8 cellular contexts compared by ENCODE assay signal in genomic region chrX:7925867-7926472, GRCh38. TPM values are rescaled to one million over a fixed set of nuclear protein-coding genes. Genes with fewer than 3 reads are reported as not detected.
DNase-seq lines count a peak whose midpoint lies in the region; ATAC-seq and TF ChIP-seq lines count a peak whose summit lies in the region.

No MANE protein-coding gene starts in this region.

- H3K4me3 ChIP-seq in left ventricle myocardium inferior (no peak overlapping the region), gastrocnemius medialis (no peak overlapping the region)

- H3K36me3 ChIP-seq in left ventricle myocardium inferior = peaks cover 4% of the 10 kb centered on the region
- peaks cover 0 to 8% of the 10 kb centered on the region in 2 donors for H3K36me3 ChIP-seq in gastrocnemius medialis

- peaks cover 12% of the 10 kb centered on the region for H3K4me1 ChIP-seq in left ventricle myocardium inferior
- peaks cover 0 to 7% of the 10 kb centered on the region in 2 donors for H3K4me1 ChIP-seq in gastrocnemius medialis

- in situ Hi-C loops in gastrocnemius medialis (cut with MboI; ENCODE audit: low sequenced_read_pairs in 4 of 4) = no loop called here

- ATAC-seq in GM21367 (IDR thresholded peaks at IDR 0.05; ENCODE audit: unreplicated experiment) (peak; percentile 36), gastrocnemius medialis (peak; percentile 43 to 60), GM19324 (IDR thresholded peaks at IDR 0.05; ENCODE audit: low FRiP score, unreplicated experiment) (no peak)

- no peaks in the 10 kb centered on the region for H3K27me3 ChIP-seq in left ventricle myocardium inferior (ENCODE audit: low read depth)
- H3K27me3 ChIP-seq in gastrocnemius medialis = no peaks in the 10 kb centered on the region

- peaks cover 1% of the 10 kb centered on the region for H3K36me3 Mint-ChIP-seq in activated naive CD8-positive, alpha-beta T cell treated with anti-CD3 and anti-CD28 coated beads for 36 hours

- no peak overlapping the region for H3K27ac Mint-ChIP-seq in activated naive CD8-positive, alpha-beta T cell treated with anti-CD3 and anti-CD28 coated beads for 36 hours

- intact Hi-C loops in left ventricle myocardium inferior (cut with micrococcal nuclease) = no loop called here
- intact Hi-C loops in gastrocnemius medialis (cut with DNase I; ENCODE audit: low total_unique reads) = loop anchor here (5.0 kb wide), 2 partner anchors 779 to 794 kb away; partner anchors contain the start of genes PUDP and STS

- TF ChIP-seq POLR2A in gastrocnemius medialis (IDR thresholded peaks at IDR 0.05) = no peak

- TF ChIP-seq CTCF in left ventricle myocardium inferior (IDR thresholded peaks at IDR 0.05; ENCODE audit: borderline replicate concordance) (peak; percentile 66), gastrocnemius medialis (IDR thresholded peaks at IDR 0.05 in 4 of 5, conservative IDR thresholded peaks at IDR 0.05 in 1 of 5) (peak in 4 of 5 experiments; percentile 25 to 68 (median 40))

- peak overlapping the region; percentile 86 for H3K4me3 Mint-ChIP-seq in activated naive CD8-positive, alpha-beta T cell treated with anti-CD3 and anti-CD28 coated beads for 36 hours

- H3K9me3 ChIP-seq in left ventricle myocardium inferior (replicated peaks) = no peaks in the 10 kb centered on the region
- H3K9me3 ChIP-seq in gastrocnemius medialis = no peaks in the 10 kb centered on the region

- H3K9me3 Mint-ChIP-seq in activated naive CD8-positive, alpha-beta T cell treated with anti-CD3 and anti-CD28 coated beads for 36 hours = no peaks in the 10 kb centered on the region

- H3K4me1 Mint-ChIP-seq in activated naive CD8-positive, alpha-beta T cell treated with anti-CD3 and anti-CD28 coated beads for 36 hours = peaks cover 7% of the 10 kb centered on the region

- peak overlapping the region; percentile 88 for H3K27ac ChIP-seq in left ventricle myocardium inferior (replicated peaks)
- H3K27ac ChIP-seq in gastrocnemius medialis = peak overlapping the region in 2 of 4 donors; percentile 85 to 88

- no peaks in the 10 kb centered on the region for H3K27me3 Mint-ChIP-seq in activated naive CD8-positive, alpha-beta T cell treated with anti-CD3 and anti-CD28 coated beads for 36 hours

- DNase-seq in COLO829 (ENCODE audit: low spot score) (peak; percentile 62), Kasumi-1 (lab: John Stamatoyannopoulos, UW) (peak; percentile 37 to 49), SK-N-DZ (ENCODE audit: low spot score) (peak; percentile 60), left ventricle myocardium inferior (peak; percentile 28), gastrocnemius medialis (peak; percentile 4 to 44)
- DNase-seq in activated naive CD8-positive, alpha-beta T cell treated with anti-CD3 and anti-CD28 coated beads for 36 hours = peak; percentile 45

RNA-seq across cellular contexts. Expression of gene PNPLA4, which starts 1.2 kb away (rescaled TPM):
- polyA plus RNA-seq in SK-N-DZ (2014; cell fraction: cytosol; rRNA removed) = not detected in 2 replicates
- polyA plus RNA-seq in SK-N-DZ (2014; cell fraction: nucleus; rRNA removed) = not detected in 2 replicates
- total RNA-seq in activated naive CD8-positive, alpha-beta T cell treated with anti-CD3 and anti-CD28 coated beads for 36 hours = 10 to 100 TPM in 1 of 2 experiments, 1 to 10 TPM in 1; 9.5 to 10.6 TPM
- total RNA-seq in left ventricle myocardium inferior (34.5 TPM), gastrocnemius medialis (10 to 100 TPM; 20.9 to 45.6 (median 33.8) TPM)
